ENCODE assay signal across 25 cellular contexts in the genomic region with DNA sequence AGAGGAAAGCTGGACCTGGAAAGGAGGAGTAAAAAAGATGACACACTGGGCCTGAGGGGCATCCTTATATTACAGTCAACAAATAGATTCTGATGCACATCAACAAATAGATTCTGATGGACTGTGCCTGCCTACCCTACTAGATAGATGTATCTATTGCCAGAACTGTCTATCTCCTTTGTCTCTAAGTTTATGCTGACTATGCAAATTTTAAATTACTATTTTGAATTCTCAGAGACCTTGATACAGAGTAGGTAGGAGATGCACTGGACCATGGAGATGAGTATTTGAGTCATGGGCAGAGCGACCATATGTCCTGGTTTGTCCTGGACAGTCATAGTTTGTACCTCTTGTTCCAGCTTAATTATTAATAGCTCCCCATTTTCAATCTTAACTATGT.
DNase-seq lines count a peak whose midpoint lies in the region; ATAC-seq, FAIRE-seq and TF ChIP-seq lines count a peak whose summit lies in the region.
"Had no signal": no experiment of that assay in that cellular context is flagged by ENCODE, and none has a peak within 500 bp of the region (broad histone marks: within the 10 kb centered on the region; RNA-seq: fewer than 3 reads in every experiment).

No MANE protein-coding gene starts in this region.

- H3K27ac ChIP-seq in IMR-90 (ENCODE audit: insufficient read depth, low read length) (no peak overlapping the region), H1 (ENCODE audit: low read depth, low read length) (no peak overlapping the region)
- H3K27ac ChIP-seq: 22Rv1 had no signal

- H3K27me3 ChIP-seq in IMR-90 (ENCODE audit: control insufficient read depth, insufficient read depth, low read length), result no peaks in the 10 kb centered on the region
- no peaks in the 10 kb centered on the region for H3K27me3 ChIP-seq in H1 (replicated peaks in 1 of 4; ENCODE audit: control insufficient read depth in 3 of 4, extremely low read depth in 1 of 4, insufficient read depth in 3 of 4, low read length in 3 of 4)

- no peaks in the 10 kb centered on the region for H3K36me3 ChIP-seq in IMR-90 (ENCODE audit: control insufficient read depth, insufficient read depth, low read length)
- peaks cover 0 to 2% (median 0%) of the 10 kb centered on the region in 4 experiments; a peak in 1 of 8 replicates for H3K36me3 ChIP-seq in H1 (ENCODE audit: control insufficient read depth in 2 of 4, insufficient read depth in 4 of 4, low read length in 3 of 4)
- H3K36me3 ChIP-seq: HAP-1 had no signal

- TF ChIP-seq EP300 in H1 (IDR thresholded peaks at IDR 0.05; ENCODE audit: borderline replicate concordance in 1 of 2, low read depth in 2 of 2, low read length in 2 of 2), result no peak

- H2AK9ac ChIP-seq in IMR-90 (replicated peaks; ENCODE audit: low read depth, low read length, poor library complexity), result no peak overlapping the region

- H3K56ac ChIP-seq in IMR-90 (ENCODE audit: extremely low read depth, insufficient read depth, low read length), result no peak overlapping the region
- H3K56ac ChIP-seq in H1 (replicated peaks; ENCODE audit: insufficient read length, low read depth, low read length), result no peak overlapping the region

- H4K91ac ChIP-seq in IMR-90 (ENCODE audit: insufficient read depth, low read depth, low read length) (no peak overlapping the region), H1 (replicated peaks; ENCODE audit: insufficient read length, low read length) (no peak overlapping the region)

- H2BK12ac ChIP-seq in H1 (ENCODE audit: low read depth, low read length), result no peak overlapping the region

- H3K4me1 ChIP-seq in IMR-90 (ENCODE audit: control insufficient read depth, insufficient read depth, low read length), result no peaks in the 10 kb centered on the region
- no peaks in the 10 kb centered on the region for H3K4me1 ChIP-seq in H1 (replicated peaks in 1 of 4; ENCODE audit: control insufficient read depth in 3 of 4, insufficient read depth in 4 of 4, low read length in 3 of 4)
- H3K4me1 ChIP-seq: HAP-1 had no signal

- H2AFZ ChIP-seq in IMR-90 (replicated peaks; ENCODE audit: low read length, poor library complexity), result no peak overlapping the region
- no peak overlapping the region for H2AFZ ChIP-seq in H1 (ENCODE audit: low read length)
- H2AFZ ChIP-seq: GM23338 had no signal

- no peak overlapping the region for H2BK20ac ChIP-seq in IMR-90 (ENCODE audit: low read depth, low read length)
- H2BK20ac ChIP-seq in H1 (ENCODE audit: low read length), result no peak overlapping the region

- in situ Hi-C loops in IMR-90 (cut with MboI; ENCODE audit: low sequenced_read_pairs), result no loop called here

- TF ChIP-seq RAD21 in IMR-90 (IDR thresholded peaks at IDR 0.05; ENCODE audit: low read length) (no peak), H1 (IDR thresholded peaks at IDR 0.05 in 1 of 2, conservative IDR thresholded peaks at IDR 0.05 in 1 of 2; ENCODE audit: low read depth in 2 of 2, low read length in 2 of 2) (no peak)

- H3K14ac ChIP-seq in IMR-90 (replicated peaks; ENCODE audit: low read depth, low read length) (no peak overlapping the region), H1 (ENCODE audit: insufficient read length) (no peak overlapping the region)

- no peaks in the 10 kb centered on the region for H3K79me2 ChIP-seq in H1 (ENCODE audit: control insufficient read depth in 1 of 2, insufficient read depth in 2 of 2, low read length in 2 of 2)

- H3K4me3 ChIP-seq in IMR-90 (ENCODE audit: insufficient read depth, low read depth, low read length) (no peak overlapping the region), H1 (ENCODE audit: extremely low read depth in 1 of 4, insufficient read depth in 2 of 4, low read depth in 3 of 4, low read length in 4 of 4) (no peak overlapping the region)
- H3K4me3 ChIP-seq: GM23338, HAP-1 had no signal

- H3K23me2 ChIP-seq in H1 (ENCODE audit: low read depth, low read length), result no peaks in the 10 kb centered on the region

- no peaks in the 10 kb centered on the region for H3K9me1 ChIP-seq in IMR-90 (ENCODE audit: insufficient read depth, low read length)

- H4K20me1 ChIP-seq in IMR-90 (ENCODE audit: insufficient read depth, low read length) (no peaks in the 10 kb centered on the region), H1 (replicated peaks in 1 of 2; ENCODE audit: control insufficient read depth in 1 of 2, insufficient read depth in 2 of 2, low read length in 2 of 2) (no peaks in the 10 kb centered on the region)

- WGBS in IMR-90 (ENCODE audit: extremely low coverage in 2 of 2, insufficient read length in 1 of 2), 2 experiments, result no CpG with 5 or more reads among the region's 1 CpG
- WGBS in H1 (ENCODE audit: extremely low coverage in 1 of 2, insufficient coverage in 1 of 2, insufficient read length in 1 of 2, insufficient replicate concordance in 2 of 2, low coverage in 1 of 2, low lambda C conversion rate in 2 of 2, missing lambda C conversion rate in 1 of 2), 2 experiments, result 93% methylated on average over 1 of the region's 1 CpG; no CpG with 5 or more reads in 1 of the 2 experiments

- H2BK120ac ChIP-seq in IMR-90 (ENCODE audit: low read depth, low read length), result no peak overlapping the region
- no peak overlapping the region for H2BK120ac ChIP-seq in H1 (replicated peaks; ENCODE audit: low read depth, low read length)

- no peak for TF ChIP-seq CTCF in IMR-90 (conservative IDR thresholded peaks at IDR 0.05; ENCODE audit: low read depth, low read length)
- no peak for TF ChIP-seq CTCF in H1 (IDR thresholded peaks at IDR 0.05; ENCODE audit: control extremely low read depth in 1 of 3, insufficient read depth in 1 of 3, low read depth in 1 of 3, low read length in 3 of 3)

- H2BK5ac ChIP-seq in IMR-90 (ENCODE audit: low read depth, low read length, poor library complexity, severe bottlenecking) (no peak overlapping the region), H1 (ENCODE audit: low read depth, low read length) (no peak overlapping the region)

- H4K5ac ChIP-seq in IMR-90 (ENCODE audit: low read depth, low read length) (no peak overlapping the region), H1 (ENCODE audit: insufficient read length, low read depth, low read length) (no peak overlapping the region)

- intact Hi-C loops in IMR-90 (cut with micrococcal nuclease), result no loop called here

- POLR2A ChIA-PET in IMR-90 (lab: Charles Lee; ENCODE audit: unreplicated experiment) (no interaction called here), H1 (lab: Charles Lee; ENCODE audit: partially characterized antibody) (no interaction called here)

- peak; percentile 9 for DNase-seq in DMS53 (lab: John Stamatoyannopoulos, UW)
- DNase-seq in DMS53 treated with DMSO at 0.1 percent for 48 hours (lab: John Stamatoyannopoulos, UW; ENCODE audit: unreplicated experiment), result no peak
- no peak for DNase-seq in IMR-90
- no peak for DNase-seq in H1 (ENCODE audit: low read depth in 1 of 2, low spot score in 2 of 2)
- peak; percentile 14 for DNase-seq in renal cortical epithelial cell (ENCODE audit: low read depth)
- DNase-seq in NCI-H345 treated with DMSO at 0.1 percent for 48 hours (lab: John Stamatoyannopoulos, UW; ENCODE audit: unreplicated experiment), result no peak
- DNase-seq: ACHN; AML-193; C1 segment of cervical spinal cord; Calu3; CD4-positive, alpha-beta memory T cell; COR-L47; DMS153; DMS79 treated with DMSO at 0.1 percent for 48 hours; GF-D8; HFFc6 had no signal

- CTCF ChIA-PET in IMR-90 (lab: Yijun Ruan, JAX), result no interaction called here
- CTCF ChIA-PET in H1 (lab: Charles Lee; ENCODE audit: partially characterized antibody), result no interaction called here

- H3K9ac ChIP-seq in IMR-90 (ENCODE audit: low read depth, low read length) (no peak overlapping the region), H1 (replicated peaks in 1 of 4; ENCODE audit: extremely low read depth in 1 of 4, low read depth in 3 of 4, low read length in 3 of 4) (no peak overlapping the region)

- H3K23ac ChIP-seq in IMR-90 (ENCODE audit: low read depth, low read length), result no peak overlapping the region
- H3K23ac ChIP-seq in H1 (ENCODE audit: insufficient read length), result no peak overlapping the region

- TF ChIP-seq POLR2A in IMR-90 (IDR thresholded peaks at IDR 0.05; ENCODE audit: low read depth, low read length) (no peak), H1 (IDR thresholded peaks at IDR 0.05; ENCODE audit: control extremely low read depth in 1 of 2, low read depth in 2 of 2, low read length in 2 of 2) (no peak)

- no TSS peak for BruUV-seq in IMR-90 (replicated peaks; lab: Mats Ljungman, UMichigan)

- H3K9me3 ChIP-seq in IMR-90 (ENCODE audit: control insufficient read depth, insufficient read depth, low read length) (peaks cover 4% of the 10 kb centered on the region; the same call in 1 of the 2 replicates), H1 (ENCODE audit: insufficient read depth in 2 of 2, low read depth in 1 of 2, low read length in 1 of 2) (peaks cover 2 to 8% of the 10 kb centered on the region in 2 experiments; a peak in 3 of 4 replicates)

- no peaks in the 10 kb centered on the region for H3K79me1 ChIP-seq in IMR-90 (ENCODE audit: low read depth in 1 of 2, low read length in 2 of 2)
- no peaks in the 10 kb centered on the region for H3K79me1 ChIP-seq in H1 (ENCODE audit: low read depth, low read length)

- H4K8ac ChIP-seq in IMR-90 (ENCODE audit: low read depth in 2 of 2, low read length in 2 of 2) (no peak overlapping the region), H1 (ENCODE audit: extremely low read depth, insufficient read depth, low read length) (no peak overlapping the region)

- dilution Hi-C loops in IMR-90 (cut with HindIII; ENCODE audit: low sequenced_read_pairs, unreplicated experiment), result no loop called here

- H2BK15ac ChIP-seq in IMR-90 (ENCODE audit: low read depth, low read length) (no peak overlapping the region), H1 (ENCODE audit: low read length) (no peak overlapping the region)

- no peak overlapping the region for H3K18ac ChIP-seq in IMR-90 (ENCODE audit: low read depth, low read length)
- no peak overlapping the region for H3K18ac ChIP-seq in H1 (ENCODE audit: extremely low read depth, low read length)

- H3K4me2 ChIP-seq in IMR-90 (ENCODE audit: low read depth, low read length), result no peak overlapping the region
- H3K4me2 ChIP-seq in H1 (ENCODE audit: insufficient read depth in 1 of 2, low read depth in 2 of 2, low read length in 2 of 2), result no peak overlapping the region
- H3K4me2 ChIP-seq: GM23338 had no signal

- ATAC-seq in IMR-90 (ENCODE audit: low read depth) (no peak), HG03469 (IDR thresholded peaks at IDR 0.05; ENCODE audit: unreplicated experiment) (no peak), GM18519 (IDR thresholded peaks at IDR 0.05; ENCODE audit: low FRiP score, unreplicated experiment) (no peak)
- ATAC-seq: GM23338 had no signal

- H3K4ac ChIP-seq in IMR-90 (ENCODE audit: low read depth, low read length) (no peak overlapping the region), H1 (replicated peaks; ENCODE audit: insufficient read length, low read depth, low read length) (no peak overlapping the region)

- H2AK5ac ChIP-seq in IMR-90 (ENCODE audit: low read depth, low read length) (no peak overlapping the region), H1 (ENCODE audit: low read depth, low read length) (no peak overlapping the region)

- no peak for FAIRE-seq in H1 (lab: Jason Lieb, UNC)
- FAIRE-seq: A204.1, GM12891, GM18507, H54 had no signal

TF ChIP-seq in IMR-90, 13 proteins besides CTCF, POLR2A, EP300 and RAD21 (continues in another document):
- TF ChIP-seq MAFK (IDR thresholded peaks at IDR 0.05; ENCODE audit: low read depth, low read length), result peak; percentile 100

TF ChIP-seq in H1, 55 proteins besides CTCF, POLR2A, EP300 and RAD21:
- TF ChIP-seq MAFK (IDR thresholded peaks at IDR 0.05; ENCODE audit: low read depth, low read length) (peak; percentile 95), SP2 (IDR thresholded peaks at IDR 0.05; ENCODE audit: low read length) (no peak)
TF ChIP-seq in H1: peak in this region for 1.

Comparison
In these comparisons a context has a peak if more than half of its experiments do, and no peak if none do; other contexts are left out.
1. DNase-seq: peak in DMS53 (single experiment) and renal cortical epithelial cell (single experiment); none in DMS53 treated with DMSO at 0.1 percent for 48 hours (single experiment), IMR-90 (single experiment), H1 (0 of 2) and NCI-H345 treated with DMSO at 0.1 percent for 48 hours (single experiment).